25 cellular contexts compared by ENCODE assay signal in genomic region chr1:97563926-97564325, GRCh38.
"Had no signal": no experiment of that assay in that cellular context is flagged by ENCODE, and none has a peak within 500 bp of the region (broad histone marks: within the 10 kb centered on the region; RNA-seq: fewer than 3 reads in every experiment).

No MANE protein-coding gene starts in this region.

- H3K27me3 ChIP-seq: hepatocyte, neural progenitor cell, neutrophil, suprapubic skin, tibial artery, upper lobe of right lung had no signal

- DNase-seq: islet precursor cell; left ventricle myocardium inferior; mesendoderm; naive B cell; natural killer cell; nephron progenitor cell; occipital lobe; psoas muscle; stimulated activated CD4-positive, alpha-beta T cell treated with anti-CD3 and anti-CD28 coated beads, Interleukin-12 subunit alpha, Interleukin-12 subunit beta, amount 100 ng/mL, for 4 hours; stimulated activated CD4-positive, alpha-beta T cell treated with anti-CD3 and anti-CD28 coated beads, Interleukin-15, amount 100 ng/mL, for 24 hours; stimulated activated CD4-positive, alpha-beta T cell treated with anti-CD3 and anti-CD28 coated beads, Interleukin-2, amount 100 ng/mL, for 24 hours; stimulated activated CD4-positive, alpha-beta T cell treated with anti-CD3 and anti-CD28 coated beads, Interleukin-4, amount 100 ng/mL, for 1 hour; stimulated activated naive B cell treated with anti-CD40 and anti-IgM and Interleukin-4, amounts not matched to agents 10 μg/mL and 1 μg/mL and 100 μg/mL, for 72 hours; tibial artery; trophoblast cell; upper lobe of right lung had no signal

- H3K9me3 ChIP-seq: left ventricle myocardium inferior, neutrophil, psoas muscle, suprapubic skin, thoracic aorta, tibial artery, upper lobe of right lung had no signal

- ATAC-seq: natural killer cell; psoas muscle; sciatic nerve; stimulated activated naive B cell treated with anti-CD40 and anti-IgM and Interleukin-4, amounts not matched to agents 10 μg/mL and 1 μg/mL and 100 μg/mL, for 72 hours; upper lobe of right lung had no signal

- H3K79me2 ChIP-seq: hepatocyte, parathyroid adenoma had no signal

- H3K36me3 ChIP-seq: left ventricle myocardium inferior, neural progenitor cell, suprapubic skin, thoracic aorta, tibial artery, upper lobe of right lung had no signal

- H2AFZ ChIP-seq: hepatocyte, neural progenitor cell, parathyroid adenoma had no signal

- H3K27ac ChIP-seq: hepatocyte, left ventricle myocardium inferior, neural progenitor cell, neutrophil, parathyroid adenoma, psoas muscle, skin epidermis, suprapubic skin, thoracic aorta, tibial artery, upper lobe of right lung had no signal

- H3K4me1 ChIP-seq: left ventricle myocardium inferior, parathyroid adenoma, psoas muscle, suprapubic skin, tibial artery, upper lobe of right lung had no signal

- H3K4me2 ChIP-seq: hepatocyte, neural progenitor cell had no signal

- H3K9ac ChIP-seq: neural progenitor cell, parathyroid adenoma had no signal

- H3K4me3 ChIP-seq: hepatocyte, left ventricle myocardium inferior, lung, neural progenitor cell, psoas muscle, skin epidermis, suprapubic skin, thoracic aorta, tibial artery, upper lobe of right lung had no signal
